ENCODE assay signal across 2 cellular contexts in genomic region chr20:59939879-59940128, GRCh38.
TF ChIP-seq lines count a peak whose summit lies in the region.

No MANE protein-coding gene starts in this region.

TF ChIP-seq in GM12878, 131 proteins besides CTCF, POLR2A, EP300 and RAD21:
- TF ChIP-seq CBX5 (IDR thresholded peaks at IDR 0.05; ENCODE audit: low read depth): no peak
- 0 out of 2 replicates have a peak, but pooled peaks have one; percentile 21 for TF ChIP-seq NR2F1 (conservative IDR thresholded peaks at IDR 0.05)
- TF ChIP-seq IKZF1 (conservative IDR thresholded peaks at IDR 0.05): peak; percentile 47; the same call in 1 of the 2 replicates
- TF ChIP-seq, protein P1, sequence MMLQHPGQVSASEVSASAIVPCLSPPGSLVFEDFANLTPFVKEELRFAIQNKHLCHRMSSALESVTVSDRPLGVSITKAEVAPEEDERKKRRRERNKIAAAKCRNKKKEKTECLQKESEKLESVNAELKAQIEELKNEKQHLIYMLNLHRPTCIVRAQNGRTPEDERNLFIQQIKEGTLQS (IDR thresholded peaks at IDR 0.05; ENCODE audit: borderline replicate concordance, extremely low read depth, low read depth, low read length): no peak

TF ChIP-seq in HepG2, 621 proteins besides CTCF, POLR2A, EP300 and RAD21:
- TF ChIP-seq KLF16 (CRISPR knock-in tag; IDR thresholded peaks at IDR 0.05) (no peak), SOX13 (IDR thresholded peaks at IDR 0.05) (no peak), SOX13 (CRISPR knock-in tag; conservative IDR thresholded peaks at IDR 0.05 in 1 of 2, IDR thresholded peaks at IDR 0.05 in 1 of 2) (peak in 1 of 2 experiments; percentile 2; a peak in 1 of 4 replicates), SIN3A (IDR thresholded peaks at IDR 0.05; ENCODE audit: borderline replicate concordance, low read depth, low read length) (no peak), KAT8 (CRISPR knock-in tag; IDR thresholded peaks at IDR 0.05) (no peak), ZNF121 (CRISPR knock-in tag; IDR thresholded peaks at IDR 0.05) (0 out of 2 replicates have a peak, but pooled peaks have one; percentile 10), TP53 (CRISPR knock-in tag; conservative IDR thresholded peaks at IDR 0.05) (0 out of 2 replicates have a peak, but pooled peaks have one; percentile 22), DNMT3B (CRISPR knock-in tag; conservative IDR thresholded peaks at IDR 0.05) (0 out of 2 replicates have a peak, but pooled peaks have one; percentile 2), KLF6 (CRISPR knock-in tag; IDR thresholded peaks at IDR 0.05) (no peak), ZNF160 (CRISPR knock-in tag; IDR thresholded peaks at IDR 0.05) (no peak), U2AF1 (optimal IDR thresholded peaks at IDR 0.05; ENCODE audit: low read depth, low read length) (peak; percentile 11), ZNF17 (CRISPR knock-in tag; IDR thresholded peaks at IDR 0.05) (no peak), ZNF383 (CRISPR knock-in tag; IDR thresholded peaks at IDR 0.05; ENCODE audit: borderline replicate concordance) (0 out of 2 replicates have a peak, but pooled peaks have one; percentile 6), KAT7 (CRISPR knock-in tag; IDR thresholded peaks at IDR 0.05; ENCODE audit: borderline replicate concordance) (0 out of 2 replicates have a peak, but pooled peaks have one; percentile 0), TBX2 (CRISPR knock-in tag; IDR thresholded peaks at IDR 0.05; ENCODE audit: borderline replicate concordance) (no peak), NR2F6 (IDR thresholded peaks at IDR 0.05) (0 out of 2 replicates have a peak, but pooled peaks have one; percentile 17), NR2F6 (CRISPR knock-in tag; IDR thresholded peaks at IDR 0.05) (no peak), ISL2 (CRISPR knock-in tag; IDR thresholded peaks at IDR 0.05) (no peak), SOX6 (IDR thresholded peaks at IDR 0.05) (no peak), SOX6 (CRISPR knock-in tag; IDR thresholded peaks at IDR 0.05) (0 out of 2 replicates have a peak, but pooled peaks have one; percentile 3), CBX5 (CRISPR knock-in tag; IDR thresholded peaks at IDR 0.05; ENCODE audit: borderline replicate concordance) (0 out of 2 replicates have a peak, but pooled peaks have one; percentile 2), SP2 (CRISPR knock-in tag; IDR thresholded peaks at IDR 0.05) (0 out of 2 replicates have a peak, but pooled peaks have one; percentile 1), ZBTB8A (CRISPR knock-in tag; IDR thresholded peaks at IDR 0.05; ENCODE audit: borderline replicate concordance, low read depth) (no peak), ZSCAN31 (CRISPR knock-in tag; IDR thresholded peaks at IDR 0.05; ENCODE audit: low read depth) (no peak), MEIS1 (CRISPR knock-in tag; IDR thresholded peaks at IDR 0.05; ENCODE audit: borderline replicate concordance) (no peak), ZNF777 (CRISPR knock-in tag; IDR thresholded peaks at IDR 0.05) (peak; percentile 96)
- TF ChIP-seq, protein P2, sequence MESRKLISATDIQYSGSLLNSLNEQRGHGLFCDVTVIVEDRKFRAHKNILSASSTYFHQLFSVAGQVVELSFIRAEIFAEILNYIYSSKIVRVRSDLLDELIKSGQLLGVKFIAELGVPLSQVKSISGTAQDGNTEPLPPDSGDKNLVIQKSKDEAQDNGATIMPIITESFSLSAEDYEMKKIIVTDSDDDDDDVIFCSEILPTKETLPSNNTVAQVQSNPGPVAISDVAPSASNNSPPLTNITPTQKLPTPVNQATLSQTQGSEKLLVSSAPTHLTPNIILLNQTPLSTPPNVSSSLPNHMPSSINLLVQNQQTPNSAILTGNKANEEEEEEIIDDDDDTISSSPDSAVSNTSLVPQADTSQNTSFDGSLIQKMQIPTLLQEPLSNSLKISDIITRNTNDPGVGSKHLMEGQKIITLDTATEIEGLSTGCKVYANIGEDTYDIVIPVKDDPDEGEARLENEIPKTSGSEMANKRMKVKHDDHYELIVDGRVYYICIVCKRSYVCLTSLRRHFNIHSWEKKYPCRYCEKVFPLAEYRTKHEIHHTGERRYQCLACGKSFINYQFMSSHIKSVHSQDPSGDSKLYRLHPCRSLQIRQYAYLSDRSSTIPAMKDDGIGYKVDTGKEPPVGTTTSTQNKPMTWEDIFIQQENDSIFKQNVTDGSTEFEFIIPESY (CRISPR knock-in tag; IDR thresholded peaks at IDR 0.05): 0 out of 2 replicates have a peak, but pooled peaks have one; percentile 2
- TF ChIP-seq, protein P3, sequence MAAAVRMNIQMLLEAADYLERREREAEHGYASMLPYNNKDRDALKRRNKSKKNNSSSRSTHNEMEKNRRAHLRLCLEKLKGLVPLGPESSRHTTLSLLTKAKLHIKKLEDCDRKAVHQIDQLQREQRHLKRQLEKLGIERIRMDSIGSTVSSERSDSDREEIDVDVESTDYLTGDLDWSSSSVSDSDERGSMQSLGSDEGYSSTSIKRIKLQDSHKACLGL (CRISPR knock-in tag; IDR thresholded peaks at IDR 0.05): 0 out of 2 replicates have a peak, but pooled peaks have one; percentile 57
TF ChIP-seq in HepG2: peak in this region for 14.
